15 cellular contexts compared by ENCODE assay signal in the genomic region with DNA sequence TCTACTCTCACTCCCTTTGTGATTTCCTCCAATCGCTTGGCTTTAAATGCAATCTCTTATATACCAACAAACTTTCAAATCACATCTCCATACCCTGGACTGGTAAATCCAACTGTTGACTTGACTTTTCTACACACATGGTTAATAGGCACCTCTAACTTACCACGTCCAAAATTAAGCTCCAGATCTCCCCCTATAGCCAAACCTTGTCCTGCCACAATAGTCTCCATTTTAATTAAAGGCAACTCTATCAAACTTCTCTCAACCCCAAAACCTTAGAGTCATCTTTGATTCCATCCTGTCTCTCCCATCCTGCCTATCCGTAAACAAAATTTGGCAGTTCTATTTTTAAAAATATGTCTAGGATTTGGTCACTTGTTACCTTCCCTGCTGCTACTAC.
DNase-seq lines count a peak whose midpoint lies in the region; ATAC-seq, FAIRE-seq and TF ChIP-seq lines count a peak whose summit lies in the region.
"Had no signal": no experiment of that assay in that cellular context is flagged by ENCODE, and none has a peak within 500 bp of the region (broad histone marks: within the 10 kb centered on the region; RNA-seq: fewer than 3 reads in every experiment).

No MANE protein-coding gene starts in this region.

- H3K36me3 Mint-ChIP-seq in GM23338 (ENCODE audit: low read depth) (no peaks in the 10 kb centered on the region), astrocyte (ENCODE audit: low read depth, unreplicated experiment) (no peaks in the 10 kb centered on the region)
- H3K36me3 Mint-ChIP-seq: CD8-positive, alpha-beta T cell had no signal

- H3K4me3 ChIP-seq in GM23338 = no peak overlapping the region
- H3K4me3 ChIP-seq in OCI-LY1 (ENCODE audit: low read depth, low read length, poor library complexity, severe bottlenecking) = no peak overlapping the region
- no peak overlapping the region for H3K4me3 ChIP-seq in astrocyte (ENCODE audit: insufficient read depth, low read depth, low read length)
- H3K4me3 ChIP-seq: BLaER1, GM12878, HAP-1 had no signal

- H4K20me1 ChIP-seq in GM23338 (replicated peaks; ENCODE audit: insufficient read depth) (no peaks in the 10 kb centered on the region), OCI-LY1 (ENCODE audit: insufficient read depth, low read length) (no peaks in the 10 kb centered on the region), astrocyte (ENCODE audit: insufficient read depth, low read length) (no peaks in the 10 kb centered on the region)
- H4K20me1 ChIP-seq: BLaER1 had no signal

- H3K4me1 ChIP-seq in GM23338 (ENCODE audit: insufficient read depth) = no peaks in the 10 kb centered on the region
- peaks cover 44% of the 10 kb centered on the region for H3K4me1 ChIP-seq in OCI-LY1 (ENCODE audit: insufficient read depth, low read length, severe bottlenecking)
- peaks cover 5% of the 10 kb centered on the region for H3K4me1 ChIP-seq in astrocyte (ENCODE audit: insufficient read depth, low read length)
- H3K4me1 ChIP-seq: HAP-1 had no signal

- H3K4me1 Mint-ChIP-seq in GM23338 (no peaks in the 10 kb centered on the region), astrocyte (ENCODE audit: low read depth, unreplicated experiment) (peaks cover 18% of the 10 kb centered on the region)

- ATAC-seq in GM23338 = no peak
- ATAC-seq in HG02970 (IDR thresholded peaks at IDR 0.05; ENCODE audit: low FRiP score, unreplicated experiment) = no peak
- ATAC-seq: CD8-positive, alpha-beta T cell; GM12878 had no signal

- H3K4me3 Mint-ChIP-seq in GM23338 = no peak overlapping the region
- no peak overlapping the region for H3K4me3 Mint-ChIP-seq in astrocyte (ENCODE audit: unreplicated experiment)
- H3K4me3 Mint-ChIP-seq: CD14-positive monocyte; CD8-positive, alpha-beta T cell had no signal

- H3K27ac ChIP-seq in GM23338 (ENCODE audit: low read depth) = no peak overlapping the region
- peak overlapping the region; percentile 18 for H3K27ac ChIP-seq in OCI-LY1 (ENCODE audit: low read depth, low read length, poor library complexity, severe bottlenecking)
- H3K27ac ChIP-seq in astrocyte (ENCODE audit: low read depth, low read length) = no peak overlapping the region
- H3K27ac ChIP-seq: BLaER1 had no signal

- H3K9ac ChIP-seq in OCI-LY1 (ENCODE audit: low read length) = no peak overlapping the region
- H3K9ac ChIP-seq in astrocyte (ENCODE audit: low read length) = no peak overlapping the region
- H3K9ac ChIP-seq: BLaER1 had no signal

- FAIRE-seq in astrocyte (lab: Jason Lieb, UNC) = peak; percentile 17
- FAIRE-seq: GM12878 had no signal

- H2AFZ ChIP-seq in GM23338 = 0 out of 2 replicates have a peak overlapping the region, but pooled peaks have one; percentile 32
- H2AFZ ChIP-seq in OCI-LY1 (ENCODE audit: low read length) = no peak overlapping the region
- no peak overlapping the region for H2AFZ ChIP-seq in astrocyte (ENCODE audit: low read depth, low read length)

- H3K9me3 ChIP-seq in OCI-LY1 (ENCODE audit: low read length) (no peaks in the 10 kb centered on the region), astrocyte (ENCODE audit: insufficient read depth, low read depth, low read length) (no peaks in the 10 kb centered on the region)
- H3K9me3 ChIP-seq: HAP-1 had no signal

- DNase-seq in GM23338 (ENCODE audit: low spot score) = no peak
- no peak for DNase-seq in astrocyte (ENCODE audit: low read depth)
- DNase-seq in NCI-H1417 treated with DMSO at 0.1 percent for 48 hours (lab: John Stamatoyannopoulos, UW) = no peak
- DNase-seq in NCI-H526 (lab: John Stamatoyannopoulos, UW) = no peak
- no peak for DNase-seq in SHP77 treated with DMSO at 0.1 percent for 48 hours (lab: John Stamatoyannopoulos, UW)
- DNase-seq: Calu3; CD8-positive, alpha-beta T cell; DMS79 treated with DMSO at 0.1 percent for 48 hours; EL had no signal

- no peaks in the 10 kb centered on the region for H3K27me3 ChIP-seq in GM23338 (ENCODE audit: insufficient read depth)
- H3K27me3 ChIP-seq in OCI-LY1 (ENCODE audit: insufficient read depth, low read length) = no peaks in the 10 kb centered on the region
- H3K27me3 ChIP-seq in astrocyte (ENCODE audit: insufficient read depth, low read length) = no peaks in the 10 kb centered on the region
- H3K27me3 ChIP-seq: BLaER1 had no signal

- H3K79me2 ChIP-seq in GM23338 (replicated peaks; ENCODE audit: insufficient read depth) (no peaks in the 10 kb centered on the region), OCI-LY1 (ENCODE audit: insufficient read depth, low read length) (no peaks in the 10 kb centered on the region), astrocyte (ENCODE audit: insufficient read depth, low read length) (no peaks in the 10 kb centered on the region)

- H3K27me3 Mint-ChIP-seq in GM23338 (ENCODE audit: insufficient read depth, low read depth, poor library complexity) (no peaks in the 10 kb centered on the region), astrocyte (ENCODE audit: low read depth, unreplicated experiment) (no peaks in the 10 kb centered on the region)

- H3F3A ChIP-seq in GM23338 (replicated peaks; ENCODE audit: low read depth) (no peaks in the 10 kb centered on the region), OCI-LY1 (ENCODE audit: insufficient read depth, low read length) (no peaks in the 10 kb centered on the region)

- H3K4me2 ChIP-seq in GM23338 = no peak overlapping the region
- H3K4me2 ChIP-seq in OCI-LY1 (ENCODE audit: low read length) = no peak overlapping the region
- H3K4me2 ChIP-seq in astrocyte (ENCODE audit: low read length) = no peak overlapping the region

- H3K27ac Mint-ChIP-seq in GM23338 = no peak overlapping the region; the same call in 1 of the 2 replicates
- H3K27ac Mint-ChIP-seq in astrocyte (ENCODE audit: unreplicated experiment) = no peak overlapping the region
- H3K27ac Mint-ChIP-seq: CD14-positive monocyte; CD8-positive, alpha-beta T cell had no signal

- H3K36me3 ChIP-seq in GM23338 (ENCODE audit: insufficient read depth) = no peaks in the 10 kb centered on the region
- no peaks in the 10 kb centered on the region for H3K36me3 ChIP-seq in OCI-LY1 (ENCODE audit: insufficient read depth, low read length)
- no peaks in the 10 kb centered on the region for H3K36me3 ChIP-seq in astrocyte (ENCODE audit: insufficient read depth, low read length)
- H3K36me3 ChIP-seq: BLaER1, HAP-1 had no signal

- TF ChIP-seq CTCF in GM23338 (conservative IDR thresholded peaks at IDR 0.05; ENCODE audit: low read depth in 2 of 2) = peak in 1 of 2 experiments; percentile 10; a peak in 1 of 4 replicates
- 0 out of 2 replicates have a peak, but pooled peaks have one; percentile 2 for TF ChIP-seq CTCF in OCI-LY1 (IDR thresholded peaks at IDR 0.05; ENCODE audit: low read length)
- TF ChIP-seq CTCF in astrocyte (IDR thresholded peaks at IDR 0.05; ENCODE audit: insufficient read depth, low read depth, low read length) = no peak

- H3K9me2 ChIP-seq in GM23338 (ENCODE audit: insufficient read depth) = peaks cover 10% of the 10 kb centered on the region; the same call in 1 of the 2 replicates
- no peaks in the 10 kb centered on the region for H3K9me2 ChIP-seq in OCI-LY1 (ENCODE audit: low read depth, low read length)

- peaks cover 2% of the 10 kb centered on the region; the same call in 2 of the 3 replicates for H3K9me3 Mint-ChIP-seq in GM23338
- peaks cover 7% of the 10 kb centered on the region for H3K9me3 Mint-ChIP-seq in astrocyte (ENCODE audit: unreplicated experiment)

TF ChIP-seq in GM23338, 12 proteins besides CTCF, POLR2A, EP300 and RAD21 (continues in another document):
- TF ChIP-seq, protein P1, sequence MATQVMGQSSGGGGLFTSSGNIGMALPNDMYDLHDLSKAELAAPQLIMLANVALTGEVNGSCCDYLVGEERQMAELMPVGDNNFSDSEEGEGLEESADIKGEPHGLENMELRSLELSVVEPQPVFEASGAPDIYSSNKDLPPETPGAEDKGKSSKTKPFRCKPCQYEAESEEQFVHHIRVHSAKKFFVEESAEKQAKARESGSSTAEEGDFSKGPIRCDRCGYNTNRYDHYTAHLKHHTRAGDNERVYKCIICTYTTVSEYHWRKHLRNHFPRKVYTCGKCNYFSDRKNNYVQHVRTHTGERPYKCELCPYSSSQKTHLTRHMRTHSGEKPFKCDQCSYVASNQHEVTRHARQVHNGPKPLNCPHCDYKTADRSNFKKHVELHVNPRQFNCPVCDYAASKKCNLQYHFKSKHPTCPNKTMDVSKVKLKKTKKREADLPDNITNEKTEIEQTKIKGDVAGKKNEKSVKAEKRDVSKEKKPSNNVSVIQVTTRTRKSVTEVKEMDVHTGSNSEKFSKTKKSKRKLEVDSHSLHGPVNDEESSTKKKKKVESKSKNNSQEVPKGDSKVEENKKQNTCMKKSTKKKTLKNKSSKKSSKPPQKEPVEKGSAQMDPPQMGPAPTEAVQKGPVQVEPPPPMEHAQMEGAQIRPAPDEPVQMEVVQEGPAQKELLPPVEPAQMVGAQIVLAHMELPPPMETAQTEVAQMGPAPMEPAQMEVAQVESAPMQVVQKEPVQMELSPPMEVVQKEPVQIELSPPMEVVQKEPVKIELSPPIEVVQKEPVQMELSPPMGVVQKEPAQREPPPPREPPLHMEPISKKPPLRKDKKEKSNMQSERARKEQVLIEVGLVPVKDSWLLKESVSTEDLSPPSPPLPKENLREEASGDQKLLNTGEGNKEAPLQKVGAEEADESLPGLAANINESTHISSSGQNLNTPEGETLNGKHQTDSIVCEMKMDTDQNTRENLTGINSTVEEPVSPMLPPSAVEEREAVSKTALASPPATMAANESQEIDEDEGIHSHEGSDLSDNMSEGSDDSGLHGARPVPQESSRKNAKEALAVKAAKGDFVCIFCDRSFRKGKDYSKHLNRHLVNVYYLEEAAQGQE (IDR thresholded peaks at IDR 0.05; ENCODE audit: unreplicated experiment) = no peak
- no peak for TF ChIP-seq JUNB (IDR thresholded peaks at IDR 0.05; ENCODE audit: unreplicated experiment)
- TF ChIP-seq EZH2phosphoT487 (IDR thresholded peaks at IDR 0.05; ENCODE audit: unreplicated experiment) = no peak
- TF ChIP-seq, protein P2, sequence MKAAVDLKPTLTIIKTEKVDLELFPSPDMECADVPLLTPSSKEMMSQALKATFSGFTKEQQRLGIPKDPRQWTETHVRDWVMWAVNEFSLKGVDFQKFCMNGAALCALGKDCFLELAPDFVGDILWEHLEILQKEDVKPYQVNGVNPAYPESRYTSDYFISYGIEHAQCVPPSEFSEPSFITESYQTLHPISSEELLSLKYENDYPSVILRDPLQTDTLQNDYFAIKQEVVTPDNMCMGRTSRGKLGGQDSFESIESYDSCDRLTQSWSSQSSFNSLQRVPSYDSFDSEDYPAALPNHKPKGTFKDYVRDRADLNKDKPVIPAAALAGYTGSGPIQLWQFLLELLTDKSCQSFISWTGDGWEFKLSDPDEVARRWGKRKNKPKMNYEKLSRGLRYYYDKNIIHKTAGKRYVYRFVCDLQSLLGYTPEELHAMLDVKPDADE (IDR thresholded peaks at IDR 0.05) = no peak
